ENCODE assay signal across 8 cellular contexts in genomic region chr19:32580901-32581703, GRCh38. TPM values are rescaled to one million over a fixed set of nuclear protein-coding genes. Genes with fewer than 3 reads are reported as not detected.
DNase-seq lines count a peak whose midpoint lies in the region; ATAC-seq, FAIRE-seq and TF ChIP-seq lines count a peak whose summit lies in the region.

TSS of gene PDCD5 (plus strand) at chr19:32581190. CDS start at chr19:32581262, 72 bp downstream.

- H3K9me3 Mint-ChIP-seq in T-helper 2 cell treated with Interferon-gamma antibody and Interleukin-4, amounts not matched to agents 5 μg/mL and 100 μg/mL, for 36 hours: no peaks in the 10 kb centered on the region

- H3K27ac ChIP-seq in ascending aorta: peak within 1 kb of the TSS; percentile 76 to 81
- peak within 1 kb of the TSS; percentile 59 for H3K27ac ChIP-seq in right cardiac atrium (ENCODE audit: low read length)

- peaks cover 16 to 17% of the 10 kb centered on the region in 2 donors for H3K36me3 ChIP-seq in ascending aorta

- H3K4me3 Mint-ChIP-seq in T-helper 2 cell treated with Interferon-gamma antibody and Interleukin-4, amounts not matched to agents 5 μg/mL and 100 μg/mL, for 36 hours: peak within 1 kb of the TSS; percentile 92

- peaks cover 0 to 5% of the 10 kb centered on the region in 2 donors for H3K4me1 ChIP-seq in ascending aorta
- H3K4me1 ChIP-seq in right cardiac atrium (ENCODE audit: control insufficient read depth, insufficient read depth, low read length): no peaks in the 10 kb centered on the region

- peaks cover 21% of the 10 kb centered on the region for H3K36me3 Mint-ChIP-seq in T-helper 2 cell treated with Interferon-gamma antibody and Interleukin-4, amounts not matched to agents 5 μg/mL and 100 μg/mL, for 36 hours (ENCODE audit: low read depth)

- intact Hi-C loops in ascending aorta (cut with DNase I): loop anchor here (1.0 to 10.0 kb wide), 7 partner anchors 94 to 1232 kb away; partner anchors contain the start of genes ANKRD27, CEBPG, DPY19L3 and NUDT19
- intact Hi-C loops in right cardiac atrium (cut with DNase I): no loop called here

- H3K27me3 Mint-ChIP-seq in T-helper 2 cell treated with Interferon-gamma antibody and Interleukin-4, amounts not matched to agents 5 μg/mL and 100 μg/mL, for 36 hours (ENCODE audit: low read depth): peaks cover 14% of the 10 kb centered on the region

- H3K9me3 ChIP-seq in ascending aorta (no peaks in the 10 kb centered on the region), right cardiac atrium (ENCODE audit: control insufficient read depth, low read length) (no peaks in the 10 kb centered on the region)

- under 1% methylated on average over 81 of the region's 81 CpGs for WGBS in right cardiac atrium

- H3K4me1 Mint-ChIP-seq in T-helper 2 cell treated with Interferon-gamma antibody and Interleukin-4, amounts not matched to agents 5 μg/mL and 100 μg/mL, for 36 hours (ENCODE audit: low read depth): peaks cover 15% of the 10 kb centered on the region

- peak within 1 kb of the TSS; percentile 86 for H3K27ac Mint-ChIP-seq in T-helper 2 cell treated with Interferon-gamma antibody and Interleukin-4, amounts not matched to agents 5 μg/mL and 100 μg/mL, for 36 hours

- peak within 1 kb of the TSS; percentile 86 to 88 for H3K4me3 ChIP-seq in ascending aorta
- peak within 1 kb of the TSS; percentile 66 for H3K4me3 ChIP-seq in right cardiac atrium (ENCODE audit: low read length)

- ATAC-seq in HG02970 (IDR thresholded peaks at IDR 0.05; ENCODE audit: low FRiP score, unreplicated experiment) (peak; percentile 97), right cardiac atrium (peak; percentile 99)

- no peak for TF ChIP-seq CTCF in ascending aorta (IDR thresholded peaks at IDR 0.05)

- FAIRE-seq in GM18507 (lab: Jason Lieb, UNC) (peak; percentile 86), urothelium cell line (lab: Jason Lieb, UNC) (no peak)

- H3K27me3 ChIP-seq in ascending aorta (no peaks in the 10 kb centered on the region), right cardiac atrium (ENCODE audit: control insufficient read depth, insufficient read depth) (no peaks in the 10 kb centered on the region)

- DNase-seq in GM18507 (ENCODE audit: extremely low spot score, insufficient read length, low read depth) (peak; percentile 96), NCI-H187 treated with DMSO at 0.1 percent for 48 hours (lab: John Stamatoyannopoulos, UW) (peak; percentile 65), ascending aorta (ENCODE audit: low spot score in 2 of 2) (peak; percentile 86 to 98), right cardiac atrium (peak; percentile 98 to 99 (median 99)), pulmonary artery endothelial cell (ENCODE audit: low read depth, low spot score) (peak; percentile 73), urothelium cell line (ENCODE audit: low spot score) (peak; percentile 98)
- peak; percentile 93 for DNase-seq in T-helper 2 cell treated with Interferon-gamma antibody and Interleukin-4, amounts not matched to agents 5 μg/mL and 100 μg/mL, for 36 hours (ENCODE audit: low spot score)

RNA-seq across cellular contexts. Expression of gene PDCD5, which starts in this region (rescaled TPM):
- 36.6 TPM for total RNA-seq in ascending aorta
- total RNA-seq in right cardiac atrium: 100 to 1,000 TPM; 113 to 122 (median 116) TPM
- 254 TPM for polyA plus RNA-seq in right cardiac atrium
- total RNA-seq in pulmonary artery endothelial cell: 147 and 155 TPM in 2 replicates

Comparison
In these comparisons a context has a peak if more than half of its experiments do, and no peak if none do; other contexts are left out.
1. Peak in every context shown above with its lines: DNase-seq, ATAC-seq, H3K4me3 ChIP-seq and H3K27ac ChIP-seq.